ENCODE assay signal across 12 cellular contexts in the genomic region with DNA sequence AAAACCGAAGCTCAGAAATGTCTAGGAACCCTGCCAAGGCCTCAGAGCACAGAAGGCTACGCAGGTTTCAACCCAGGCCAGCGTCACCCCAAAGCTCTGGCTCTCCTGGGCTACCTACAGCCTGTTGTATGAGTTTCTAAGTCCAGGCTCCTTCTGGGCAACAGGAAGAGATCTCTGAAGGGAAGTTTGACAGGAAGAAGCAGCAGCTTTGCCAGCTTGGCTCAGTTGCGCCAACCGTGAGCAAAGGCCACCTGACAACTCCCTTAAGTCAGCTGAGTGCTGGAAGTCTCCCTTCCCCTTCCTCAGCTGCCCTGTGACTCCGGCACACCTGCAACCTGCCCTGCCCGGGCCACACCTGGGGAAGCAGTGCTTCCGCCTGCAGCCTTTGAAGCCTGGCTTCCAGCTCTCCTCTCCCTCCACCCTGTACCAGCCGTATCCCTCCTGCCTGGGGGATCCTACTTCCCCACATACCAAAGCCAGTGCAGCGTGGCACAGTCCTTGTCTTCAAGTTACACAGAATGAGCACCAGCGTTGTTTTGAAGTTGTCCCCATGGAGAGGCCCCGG. TPM values are rescaled to one million over a fixed set of nuclear protein-coding genes. Genes with fewer than 3 reads are reported as not detected.
DNase-seq lines count a peak whose midpoint lies in the region; ATAC-seq and TF ChIP-seq lines count a peak whose summit lies in the region.
"Had no signal": no experiment of that assay in that cellular context is flagged by ENCODE, and none has a peak within 500 bp of the region (broad histone marks: within the 10 kb centered on the region; RNA-seq: fewer than 3 reads in every experiment).

No MANE protein-coding gene starts in this region.

- TF ChIP-seq CTCF in heart left ventricle (IDR thresholded peaks at IDR 0.05) (peak in 1 of 12 donors; percentile 8), uterus (IDR thresholded peaks at IDR 0.05) (no peak)

- H3K27ac ChIP-seq in heart left ventricle (peak overlapping the region in 1 of 12 donors; percentile 69), neuronal stem cell (replicated peaks; ENCODE audit: low read length) (no peak overlapping the region), uterus (peak overlapping the region; percentile 50 to 61)

- H2AK5ac ChIP-seq in neuronal stem cell (ENCODE audit: low read depth, low read length) = no peak overlapping the region

- peak in 3 of 4 donors; percentile 26 to 38 (median 34) for ATAC-seq in heart left ventricle
- peak; percentile 42 for ATAC-seq in left ventricle myocardium superior
- ATAC-seq: K562 had no signal

- no peak overlapping the region for H4K8ac ChIP-seq in neuronal stem cell (ENCODE audit: low read depth, low read length)

- H3K14ac ChIP-seq in neuronal stem cell (ENCODE audit: low read length) = peak overlapping the region; percentile 49

- no peak overlapping the region for H3K9ac ChIP-seq in neuronal stem cell (ENCODE audit: low read depth, low read length, poor library complexity)

- no peak overlapping the region for H2BK15ac ChIP-seq in neuronal stem cell (ENCODE audit: low read length)

- H3K4me2 ChIP-seq in neuronal stem cell (ENCODE audit: insufficient read depth, low read length, poor library complexity, severe bottlenecking) = no peak overlapping the region

- H2AFZ ChIP-seq in neuronal stem cell (ENCODE audit: low read length) = no peak overlapping the region

- H2BK120ac ChIP-seq in neuronal stem cell (ENCODE audit: low read depth, low read length) = no peak overlapping the region

- TF ChIP-seq POLR2A in heart left ventricle (IDR thresholded peaks at IDR 0.05) (no peak), uterus (IDR thresholded peaks at IDR 0.05) (no peak)

- H3K9me3 ChIP-seq in heart left ventricle (no peaks in the 10 kb centered on the region), neuronal stem cell (replicated peaks in 1 of 2; ENCODE audit: control insufficient read depth in 2 of 2, insufficient read depth in 1 of 2, low read depth in 1 of 2, low read length in 2 of 2) (peaks cover 0 to 2% of the 10 kb centered on the region in 2 donors), uterus (no peaks in the 10 kb centered on the region)

- no peak overlapping the region for H3K4ac ChIP-seq in neuronal stem cell (ENCODE audit: low read length)

- H3K4me3 ChIP-seq in heart left ventricle (no peak overlapping the region), neuronal stem cell (ENCODE audit: low read length in 2 of 2) (no peak overlapping the region), uterus (no peak overlapping the region)
- H3K4me3 ChIP-seq: K562 had no signal

- no peak overlapping the region for H2BK5ac ChIP-seq in neuronal stem cell (ENCODE audit: low read length)

- H3K79me1 ChIP-seq in neuronal stem cell (ENCODE audit: low read depth, low read length) = peaks cover 2% of the 10 kb centered on the region

- H3K23ac ChIP-seq in neuronal stem cell (ENCODE audit: low read depth, low read length, poor library complexity) = no peak overlapping the region

- no peak overlapping the region for H3K18ac ChIP-seq in neuronal stem cell (ENCODE audit: low read length)

- peaks cover 0 to 52% (median 32%) of the 10 kb centered on the region in 12 donors for H3K4me1 ChIP-seq in heart left ventricle
- H3K4me1 ChIP-seq in neuronal stem cell (ENCODE audit: control insufficient read depth in 2 of 2, insufficient read depth in 1 of 2, low read depth in 1 of 2, low read length in 2 of 2) = no peaks in the 10 kb centered on the region
- peaks cover 0 to 7% of the 10 kb centered on the region in 2 donors for H3K4me1 ChIP-seq in uterus

- WGBS in heart left ventricle, 4 donors = 61 to 72% (median 66%) methylated on average over 12 of the region's 12 CpGs
- no CpG with 5 or more reads among the region's 12 CpGs for WGBS in neuronal stem cell (ENCODE audit: extremely low coverage in 2 of 2, insufficient read length in 2 of 2, insufficient replicate concordance in 1 of 2), 2 donors

- no peaks in the 10 kb centered on the region for H3K36me3 ChIP-seq in heart left ventricle
- H3K36me3 ChIP-seq in neuronal stem cell (replicated peaks in 1 of 2; ENCODE audit: control insufficient read depth in 2 of 2, insufficient read depth in 2 of 2, low read length in 2 of 2) = no peaks in the 10 kb centered on the region
- no peaks in the 10 kb centered on the region for H3K36me3 ChIP-seq in uterus

- no peak overlapping the region for H2BK12ac ChIP-seq in neuronal stem cell (ENCODE audit: low read length)

- intact Hi-C loops in heart left ventricle (cut with DNase I) = no loop called here
- intact Hi-C loops in cardiac septum (cut with DNase I) = no loop called here
- intact Hi-C loops in left ventricle myocardium superior (cut with micrococcal nuclease) = no loop called here
- intact Hi-C loops in uterus (cut with DNase I; ENCODE audit: low total_unique reads) = no loop called here

- DNase-seq in heart left ventricle (peak in 1 of 5 donors; percentile 64), cardiac septum (ENCODE audit: low spot score) (no peak), left ventricle myocardium superior (no peak), neuronal stem cell (ENCODE audit: low spot score) (no peak), uterus (peak in 1 of 2 donors; percentile 44), middle frontal gyrus (ENCODE audit: extremely low spot score, low spot score) (no peak)
- no peak for DNase-seq in central memory CD4-positive, alpha-beta T cell
- no peak for DNase-seq in activated CD4-positive, alpha-beta T cell treated with anti-CD3 and anti-CD28 coated beads, Interleukin-2, amount 50 U/mL, for 4 hours
- DNase-seq: activated CD8-positive, alpha-beta memory T cell treated with anti-CD3 and anti-CD28 coated beads, Interleukin-2, amount 50 U/mL, for 48 hours; NCI-H1930; stimulated activated CD8-positive, alpha-beta memory T cell treated with anti-CD3 and anti-CD28 coated beads, Interleukin-4, amount 100 ng/mL, for 48 hours had no signal

- H3K27me3 ChIP-seq in heart left ventricle = no peaks in the 10 kb centered on the region
- H3K27me3 ChIP-seq in neuronal stem cell (ENCODE audit: control insufficient read depth in 3 of 3, insufficient read depth in 3 of 3, low read depth in 1 of 3, low read length in 3 of 3) = no peaks in the 10 kb centered on the region
- H3K27me3 ChIP-seq in uterus = no peaks in the 10 kb centered on the region

- no peak overlapping the region for H4K91ac ChIP-seq in neuronal stem cell (ENCODE audit: low read depth, low read length, poor library complexity)

RNA-seq across cellular contexts. Expression of a gene that starts 36.7 kb away (rescaled TPM):
- 10 to 100 TPM; 10.7 to 31.4 (median 21.4) TPM for total RNA-seq in heart left ventricle
- 10 to 100 TPM in 1 of 2 donors, 1 to 10 TPM in 1; 7.8 to 23.2 TPM for polyA plus RNA-seq in heart left ventricle
- total RNA-seq in cardiac septum = 39.0 TPM
- 15.9 TPM for total RNA-seq in left ventricle myocardium superior
- polyA plus RNA-seq in neuronal stem cell (2013, experiment 1 of 2) = 2.1 TPM
- 1.9 TPM for polyA plus RNA-seq in neuronal stem cell (2013, experiment 2 of 2)
- 10 to 100 TPM in 1 of 4 donors, 1 to 10 TPM in 3; 3.5 to 19.6 (median 7.3) TPM for total RNA-seq in uterus
